In genomic region chr17:82927661-82928601, GRCh38 we compare ENCODE assay signal across 17 cellular contexts.
DNase-seq lines count a peak whose midpoint lies in the region; ATAC-seq and TF ChIP-seq lines count a peak whose summit lies in the region.
"Had no signal": no experiment of that assay in that cellular context is flagged by ENCODE, and none has a peak within 500 bp of the region (broad histone marks: within the 10 kb centered on the region; RNA-seq: fewer than 3 reads in every experiment).

No MANE protein-coding gene starts in this region.

- H3K36me3 Mint-ChIP-seq in activated naive CD4-positive, alpha-beta T cell treated with anti-CD3 and anti-CD28 coated beads for 36 hours (ENCODE audit: low read depth) = peaks cover 21% of the 10 kb centered on the region
- peaks cover 32% of the 10 kb centered on the region for H3K36me3 Mint-ChIP-seq in HFFc6 (ENCODE audit: low read depth)

- H3K4me3 ChIP-seq in RWPE2 (ENCODE audit: severe bottlenecking) (no peak overlapping the region), left lung (no peak overlapping the region)
- H3K4me3 ChIP-seq: BLaER1 treated with 17β-estradiol and CSF1 and Interleukin-3, amounts not matched to agents 10 nM and 100 nM had no signal

- peak; percentile 10 for DNase-seq in activated naive CD4-positive, alpha-beta T cell treated with anti-CD3 and anti-CD28 coated beads, Interleukin-2, amount 50 U/mL, for 16 hours
- no peak for DNase-seq in activated naive CD4-positive, alpha-beta T cell treated with anti-CD3 and anti-CD28 coated beads for 36 hours
- peak; percentile 61 for DNase-seq in RWPE2 (ENCODE audit: low spot score)
- peak; percentile 26 to 67 for DNase-seq in left lung
- peak; percentile 44 for DNase-seq in putamen (ENCODE audit: low spot score)
- DNase-seq in germinal center (ENCODE audit: low spot score) = no peak
- no peak for DNase-seq in NCI-H446 (lab: John Stamatoyannopoulos, UW)
- no peak for DNase-seq in HFFc6
- DNase-seq: EL, NCI-H1092, NCI-H2227 treated with DMSO at 0.1 percent for 48 hours, NCI-H526, OCI-M1, RPMI8226 had no signal

- TF ChIP-seq CTCF in RWPE2 (IDR thresholded peaks at IDR 0.05; ENCODE audit: poor library complexity, severe bottlenecking) = no peak
- no peak for TF ChIP-seq CTCF in left lung (IDR thresholded peaks at IDR 0.05)
- TF ChIP-seq CTCF in HFFc6 (IDR thresholded peaks at IDR 0.05) = no peak

- H3K9me3 Mint-ChIP-seq in activated naive CD4-positive, alpha-beta T cell treated with anti-CD3 and anti-CD28 coated beads for 36 hours = no peaks in the 10 kb centered on the region
- no peaks in the 10 kb centered on the region for H3K9me3 Mint-ChIP-seq in HFFc6

- no peaks in the 10 kb centered on the region for H3K4me1 Mint-ChIP-seq in activated naive CD4-positive, alpha-beta T cell treated with anti-CD3 and anti-CD28 coated beads for 36 hours (ENCODE audit: low read depth)
- peaks cover 20% of the 10 kb centered on the region for H3K4me1 Mint-ChIP-seq in HFFc6 (ENCODE audit: low read depth)

- H3K27me3 Mint-ChIP-seq in activated naive CD4-positive, alpha-beta T cell treated with anti-CD3 and anti-CD28 coated beads for 36 hours (ENCODE audit: low read depth) = no peaks in the 10 kb centered on the region
- no peaks in the 10 kb centered on the region for H3K27me3 Mint-ChIP-seq in HFFc6 (ENCODE audit: insufficient read depth)

- H3K9me3 ChIP-seq in RWPE2 (ENCODE audit: severe bottlenecking) (no peaks in the 10 kb centered on the region), left lung (no peaks in the 10 kb centered on the region)
- H3K9me3 ChIP-seq: BLaER1 treated with 17β-estradiol and CSF1 and Interleukin-3, amounts not matched to agents 10 nM and 100 nM had no signal

- intact Hi-C loops in activated naive CD4-positive, alpha-beta T cell treated with anti-CD3 and anti-CD28 coated beads for 36 hours (cut with micrococcal nuclease) = no loop called here
- intact Hi-C loops in left lung (cut with DNase I) = no loop called here

- H3K27me3 ChIP-seq in RWPE2 (ENCODE audit: insufficient read depth, poor library complexity, severe bottlenecking) (no peaks in the 10 kb centered on the region), left lung (no peaks in the 10 kb centered on the region)
- H3K27me3 ChIP-seq: BLaER1 treated with 17β-estradiol and CSF1 and Interleukin-3, amounts not matched to agents 10 nM and 100 nM had no signal

- no peak overlapping the region for H3K27ac ChIP-seq in RWPE2 (ENCODE audit: poor library complexity, severe bottlenecking)
- H3K27ac ChIP-seq in left lung = no peak overlapping the region
- H3K27ac ChIP-seq: 22Rv1, KMS-11 had no signal

- CTCF ChIA-PET in activated naive CD4-positive, alpha-beta T cell treated with anti-CD3 and anti-CD28 coated beads for 36 hours (lab: Charles Lee) = no interaction called here

- H3K36me3 ChIP-seq in RWPE2 (ENCODE audit: low read depth) (peaks cover 61% of the 10 kb centered on the region), left lung (peaks cover 0 to 96% of the 10 kb centered on the region in 2 donors)

- ATAC-seq in RWPE2 (ENCODE audit: low read depth) = no peak
- no peak for ATAC-seq in left lung

- H3K4me3 Mint-ChIP-seq in activated naive CD4-positive, alpha-beta T cell treated with anti-CD3 and anti-CD28 coated beads for 36 hours = no peak overlapping the region
- no peak overlapping the region for H3K4me3 Mint-ChIP-seq in HFFc6

- H3K27ac Mint-ChIP-seq in activated naive CD4-positive, alpha-beta T cell treated with anti-CD3 and anti-CD28 coated beads for 36 hours = no peak overlapping the region
- no peak overlapping the region for H3K27ac Mint-ChIP-seq in HFFc6

- H3K4me1 ChIP-seq in RWPE2 (ENCODE audit: insufficient read depth, poor library complexity, severe bottlenecking) (peaks cover 11% of the 10 kb centered on the region), left lung (no peaks in the 10 kb centered on the region)

Comparison
In these comparisons a context has a peak if more than half of its experiments do, and no peak if none do; other contexts are left out.
1. DNase-seq: peak in activated naive CD4-positive, alpha-beta T cell treated with anti-CD3 and anti-CD28 coated beads, Interleukin-2, amount 50 U/mL, for 16 hours (single experiment), RWPE2 (single experiment), left lung (2 of 2) and putamen (single experiment); none in activated naive CD4-positive, alpha-beta T cell treated with anti-CD3 and anti-CD28 coated beads for 36 hours (single experiment), germinal center (single experiment), NCI-H446 (0 of 2) and HFFc6 (single experiment).